25 cellular contexts compared by ENCODE assay signal in the genomic region with DNA sequence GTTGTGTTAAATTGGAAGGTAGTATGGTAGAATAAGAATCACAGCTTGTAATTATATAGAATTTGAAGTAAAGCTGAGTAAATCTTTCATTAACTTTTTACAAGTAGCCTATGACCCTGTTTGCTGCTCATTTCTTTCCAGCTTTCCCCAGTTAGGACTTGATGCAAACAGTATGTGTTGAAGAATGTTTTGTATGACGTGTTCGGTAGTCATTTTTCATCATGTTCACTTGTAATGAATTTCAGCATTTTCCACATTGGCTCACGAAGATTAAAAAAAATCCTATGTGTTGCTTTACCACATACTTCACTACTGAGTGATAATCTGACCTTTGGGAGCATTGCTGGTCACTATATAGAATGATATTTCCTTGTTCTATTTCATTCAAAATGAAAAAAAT.
DNase-seq lines count a peak whose midpoint lies in the region; ATAC-seq and TF ChIP-seq lines count a peak whose summit lies in the region.
"Had no signal": no experiment of that assay in that cellular context is flagged by ENCODE, and none has a peak within 500 bp of the region (broad histone marks: within the 10 kb centered on the region; RNA-seq: fewer than 3 reads in every experiment).

No MANE protein-coding gene starts in this region.

- H3K4me3 ChIP-seq in fibroblast of mammary gland (ENCODE audit: control insufficient read depth, low read depth, low read length) (no peak overlapping the region), smooth muscle cell (no peak overlapping the region)
- H3K4me3 ChIP-seq: MG63, mucosa of descending colon, PC-9, psoas muscle had no signal

- intact Hi-C loops in activated CD4-positive, alpha-beta memory T cell treated with anti-CD3 and anti-CD28 coated beads for 36 hours (cut with micrococcal nuclease), result no loop called here

- H3K27ac Mint-ChIP-seq in activated CD4-positive, alpha-beta memory T cell treated with anti-CD3 and anti-CD28 coated beads for 36 hours, result no peak overlapping the region
- H3K27ac Mint-ChIP-seq: activated CD4-positive, alpha-beta T cell treated with anti-CD3 and anti-CD28 coated beads, Interleukin-2, amount 10 ng/mL, durations not matched to agents 24 days and 14 days; CD4-positive, alpha-beta memory T cell had no signal

- H3K4me2 ChIP-seq in smooth muscle cell, result peak overlapping the region; percentile 51
- H3K4me2 ChIP-seq: PC-9 had no signal

- H4K20me1 ChIP-seq in smooth muscle cell (ENCODE audit: low read depth), result no peaks in the 10 kb centered on the region

- H3K79me2 ChIP-seq in smooth muscle cell (ENCODE audit: low read depth), result no peaks in the 10 kb centered on the region

- DNase-seq in NCI-H82 (lab: John Stamatoyannopoulos, UW) (peak; percentile 43), NCI-H82 treated with DMSO at 0.1 percent for 48 hours (lab: John Stamatoyannopoulos, UW; ENCODE audit: unreplicated experiment) (no peak), HS-5 (ENCODE audit: low read depth) (peak; percentile 83), fibroblast of mammary gland (ENCODE audit: low read depth) (peak; percentile 90), smooth muscle cell (lab: John Stamatoyannopoulos, UW; ENCODE audit: unreplicated experiment) (no peak), kidney glomerular epithelial cell (lab: John Stamatoyannopoulos, UW) (no peak)
- no peak for DNase-seq in activated CD4-positive, alpha-beta memory T cell treated with anti-CD3 and anti-CD28 coated beads for 36 hours
- DNase-seq: activated CD4-positive, alpha-beta T cell treated with anti-CD3 and anti-CD28 coated beads, Interleukin-2, amount 10 ng/mL, durations not matched to agents 24 days and 14 days; activated CD8-positive, alpha-beta memory T cell treated with anti-CD3 and anti-CD28 coated beads, Interleukin-2, amount 50 U/mL, for 48 hours; activated gamma-delta T cell; CD4-positive, alpha-beta memory T cell; DMS79 treated with DMSO at 0.1 percent for 48 hours; GOT3; MG63; mucosa of descending colon; NCI-H1694; NCI-H226; PC-9; psoas muscle; SIG-M5; stimulated activated CD4-positive, alpha-beta T cell treated with anti-CD3 and anti-CD28 coated beads, Interleukin-4, amount 100 ng/mL, for 24 hours; T-helper 1 cell had no signal

- 31% methylated on average over 3 of the region's 3 CpGs for WGBS in smooth muscle cell (ENCODE audit: low lambda C conversion rate)

- no peaks in the 10 kb centered on the region for H3K9me3 ChIP-seq in smooth muscle cell (replicated peaks; ENCODE audit: low read depth)
- H3K9me3 ChIP-seq: MG63, mucosa of descending colon, psoas muscle had no signal

- POLR2A ChIA-PET in activated CD4-positive, alpha-beta memory T cell treated with anti-CD3 and anti-CD28 coated beads for 36 hours (lab: Charles Lee), result no interaction called here

- H2AFZ ChIP-seq in smooth muscle cell (ENCODE audit: low read depth), result no peak overlapping the region
- H2AFZ ChIP-seq: PC-9 had no signal

- no peaks in the 10 kb centered on the region for H3K27me3 ChIP-seq in smooth muscle cell (ENCODE audit: low read depth)
- H3K27me3 ChIP-seq: MG63 had no signal

- H3K27ac ChIP-seq in smooth muscle cell (ENCODE audit: low read depth), result peak overlapping the region; percentile 60
- H3K27ac ChIP-seq: PC-9, psoas muscle had no signal

- no peaks in the 10 kb centered on the region for H3K36me3 Mint-ChIP-seq in activated CD4-positive, alpha-beta memory T cell treated with anti-CD3 and anti-CD28 coated beads for 36 hours

- no peak overlapping the region for H3K9ac ChIP-seq in smooth muscle cell (ENCODE audit: low read depth)

- H3K27me3 Mint-ChIP-seq in activated CD4-positive, alpha-beta memory T cell treated with anti-CD3 and anti-CD28 coated beads for 36 hours, result no peaks in the 10 kb centered on the region
- H3K27me3 Mint-ChIP-seq: activated CD4-positive, alpha-beta T cell treated with anti-CD3 and anti-CD28 coated beads, Interleukin-2, amount 10 ng/mL, durations not matched to agents 24 days and 14 days; CD4-positive, alpha-beta memory T cell had no signal

- no peaks in the 10 kb centered on the region for H3K9me3 Mint-ChIP-seq in activated CD4-positive, alpha-beta memory T cell treated with anti-CD3 and anti-CD28 coated beads for 36 hours
- H3K9me3 Mint-ChIP-seq: activated CD4-positive, alpha-beta T cell treated with anti-CD3 and anti-CD28 coated beads, Interleukin-2, amount 10 ng/mL, durations not matched to agents 24 days and 14 days; CD4-positive, alpha-beta memory T cell; neural crest cell had no signal

- no peak for ATAC-seq in GM18517 (IDR thresholded peaks at IDR 0.05; ENCODE audit: unreplicated experiment)
- ATAC-seq: left lobe of liver, mucosa of descending colon, psoas muscle had no signal

- peaks cover 32% of the 10 kb centered on the region for H3K4me1 Mint-ChIP-seq in activated CD4-positive, alpha-beta memory T cell treated with anti-CD3 and anti-CD28 coated beads for 36 hours (ENCODE audit: low read depth)

- CTCF ChIA-PET in activated CD4-positive, alpha-beta memory T cell treated with anti-CD3 and anti-CD28 coated beads for 36 hours (lab: Charles Lee), result no interaction called here

- H3F3A ChIP-seq in smooth muscle cell (ENCODE audit: low read depth), result peaks cover 5% of the 10 kb centered on the region

- H3K36me3 ChIP-seq in smooth muscle cell (ENCODE audit: low read depth), result no peaks in the 10 kb centered on the region
- H3K36me3 ChIP-seq: MG63 had no signal

- H3K4me3 Mint-ChIP-seq in activated CD4-positive, alpha-beta memory T cell treated with anti-CD3 and anti-CD28 coated beads for 36 hours, result no peak overlapping the region
- H3K4me3 Mint-ChIP-seq: activated CD4-positive, alpha-beta T cell treated with anti-CD3 and anti-CD28 coated beads, Interleukin-2, amount 10 ng/mL, durations not matched to agents 24 days and 14 days; CD4-positive, alpha-beta memory T cell; neural crest cell had no signal

- TF ChIP-seq CTCF in fibroblast of mammary gland (conservative IDR thresholded peaks at IDR 0.05; ENCODE audit: control insufficient read depth, insufficient read depth, low read depth, low read length) (no peak), smooth muscle cell (IDR thresholded peaks at IDR 0.05; ENCODE audit: borderline replicate concordance, insufficient read depth, poor library complexity, severe bottlenecking) (no peak)

- H3K4me1 ChIP-seq in smooth muscle cell (ENCODE audit: low read depth), result peaks cover 7% of the 10 kb centered on the region

Comparison
In these comparisons a context has a peak if more than half of its experiments do, and no peak if none do; other contexts are left out.
1. DNase-seq: peak in NCI-H82 (single experiment), HS-5 (single experiment) and fibroblast of mammary gland (single experiment); none in NCI-H82 treated with DMSO at 0.1 percent for 48 hours (single experiment), smooth muscle cell (single experiment), kidney glomerular epithelial cell (single experiment) and activated CD4-positive, alpha-beta memory T cell treated with anti-CD3 and anti-CD28 coated beads for 36 hours (single experiment).